Comparison of ENCODE assay signal across 9 cellular contexts in the genomic region with DNA sequence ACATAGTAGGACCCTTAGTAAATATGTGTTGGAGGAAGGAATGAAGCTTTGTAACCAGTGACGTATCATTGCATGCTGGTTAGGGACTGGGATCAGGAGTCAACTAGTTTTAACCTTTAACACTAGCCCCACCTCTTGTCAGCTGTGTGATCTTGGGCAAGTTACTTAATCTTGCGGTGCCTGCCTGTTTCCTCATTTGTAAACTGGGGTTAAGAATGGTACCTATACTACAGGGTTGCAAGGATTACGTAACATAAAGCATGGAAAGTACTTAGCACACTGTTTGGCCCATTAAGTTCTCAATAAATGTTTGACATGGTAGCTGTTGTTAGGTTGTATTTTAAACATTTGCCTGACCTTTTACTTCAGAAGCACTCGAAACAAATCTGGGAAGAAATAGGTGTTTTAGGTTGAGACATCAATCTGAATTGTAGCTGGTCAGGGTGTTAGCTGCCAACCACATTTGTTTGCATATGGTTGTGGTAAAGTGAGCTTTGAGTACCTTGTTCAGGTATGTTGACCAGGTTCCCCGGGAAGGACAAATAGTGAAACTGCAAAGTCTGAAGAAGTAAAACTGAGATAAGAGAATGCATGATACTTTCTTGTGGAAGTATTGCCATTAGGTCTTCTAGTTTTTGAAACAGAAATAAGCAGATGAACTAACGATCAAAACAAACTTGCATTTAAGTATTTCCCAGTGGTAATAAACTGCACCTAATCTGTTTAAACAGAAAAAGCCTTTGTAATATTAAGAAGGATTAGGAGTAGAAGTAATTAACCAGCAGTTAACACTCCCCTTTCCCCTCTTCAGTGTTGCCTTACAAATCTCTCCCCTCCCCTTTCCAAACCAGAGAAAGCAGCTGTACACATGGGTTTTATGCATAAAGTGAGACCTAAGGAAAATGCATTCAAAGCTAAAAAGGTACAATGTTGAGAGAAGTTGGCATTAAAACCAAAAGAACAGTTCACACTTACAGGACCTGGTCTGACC. TPM values are rescaled to one million over a fixed set of nuclear protein-coding genes. Genes with fewer than 3 reads are reported as not detected.
DNase-seq lines count a peak whose midpoint lies in the region; ATAC-seq and TF ChIP-seq lines count a peak whose summit lies in the region.
"Had no signal": no experiment of that assay in that cellular context is flagged by ENCODE, and none has a peak within 500 bp of the region (broad histone marks: within the 10 kb centered on the region; RNA-seq: fewer than 3 reads in every experiment).

No MANE protein-coding gene starts in this region.

- H3K9me2 ChIP-seq in GM23248 (ENCODE audit: insufficient read depth), result no peaks in the 10 kb centered on the region

- no peak for DNase-seq in activated naive CD8-positive, alpha-beta T cell treated with anti-CD3 and anti-CD28 coated beads, Interleukin-2, amount 50 U/mL, for 24 hours
- DNase-seq in SKM-1 treated with dmso at 0.1 percent for 144 hours (lab: John Stamatoyannopoulos, UW; ENCODE audit: unreplicated experiment) (peak; percentile 86), progenitor cell of endocrine pancreas (ENCODE audit: low spot score, unreplicated experiment) (no peak), ovary (no peak), osteoblast (ENCODE audit: insufficient read length, low spot score, missing footprints) (no peak), GM23248 (no peak)

- H3K9me3 Mint-ChIP-seq in activated naive CD8-positive, alpha-beta T cell (ENCODE audit: low read depth), result no peaks in the 10 kb centered on the region
- H3K9me3 Mint-ChIP-seq in activated naive CD8-positive, alpha-beta T cell treated with anti-CD3 and anti-CD28 coated beads, Interleukin-2, amount 50 U/mL, for 24 hours, result no peaks in the 10 kb centered on the region
- no peaks in the 10 kb centered on the region for H3K9me3 Mint-ChIP-seq in progenitor cell of endocrine pancreas (ENCODE audit: low read depth)
- H3K9me3 Mint-ChIP-seq: stimulated activated naive CD8-positive, alpha-beta T cell treated with anti-CD3 and anti-CD28 coated beads, Interleukin-15, Interleukin-2, amounts not matched to agents 100 ng/mL and 50 ng/mL, for 24 hours had no signal

- 89 to 95% (median 94%) methylated on average over 6 of the region's 6 CpGs for WGBS in ovary, 3 donors
- 87 to 88% methylated on average over 6 of the region's 6 CpGs for WGBS in GM23248 (ENCODE audit: low coverage in 1 of 2, low lambda C conversion rate in 2 of 2, missing lambda C conversion rate in 2 of 2), 2 experiments

- TF ChIP-seq EP300 in ovary (IDR thresholded peaks at IDR 0.05), result no peak

- intact Hi-C loops in ovary (cut with DNase I), result no loop called here

- no peak for ATAC-seq in activated naive CD8-positive, alpha-beta T cell treated with anti-CD3 and anti-CD28 coated beads, Interleukin-2, amount 50 U/mL, for 24 hours
- peak; percentile 57 for ATAC-seq in HG03066 (IDR thresholded peaks at IDR 0.05; ENCODE audit: low read depth, unreplicated experiment)

- H2AFZ ChIP-seq in osteoblast (ENCODE audit: low read length) (no peak overlapping the region), GM23248 (no peak overlapping the region)

- TF ChIP-seq CTCF in progenitor cell of endocrine pancreas (IDR thresholded peaks at IDR 0.05; ENCODE audit: unreplicated experiment) (no peak), ovary (IDR thresholded peaks at IDR 0.05) (no peak), osteoblast (IDR thresholded peaks at IDR 0.05; ENCODE audit: extremely low read depth, low read depth, low read length) (no peak)

- H3K27me3 ChIP-seq in ovary (no peaks in the 10 kb centered on the region), osteoblast (ENCODE audit: insufficient read depth, low read length) (no peaks in the 10 kb centered on the region), GM23248 (replicated peaks; ENCODE audit: insufficient read depth) (no peaks in the 10 kb centered on the region)

- H4K20me1 ChIP-seq in osteoblast (ENCODE audit: insufficient read depth, low read length) (peaks cover 51% of the 10 kb centered on the region), GM23248 (ENCODE audit: insufficient read depth) (peaks cover 11% of the 10 kb centered on the region)

- peak overlapping the region; percentile 52 for H3K27ac Mint-ChIP-seq in activated naive CD8-positive, alpha-beta T cell
- no peak overlapping the region for H3K27ac Mint-ChIP-seq in activated naive CD8-positive, alpha-beta T cell treated with anti-CD3 and anti-CD28 coated beads, Interleukin-2, amount 50 U/mL, for 24 hours
- H3K27ac Mint-ChIP-seq in progenitor cell of endocrine pancreas, result peak overlapping the region; percentile 42
- H3K27ac Mint-ChIP-seq: stimulated activated naive CD8-positive, alpha-beta T cell treated with anti-CD3 and anti-CD28 coated beads, Interleukin-15, Interleukin-2, amounts not matched to agents 100 ng/mL and 50 ng/mL, for 24 hours had no signal

- no peak overlapping the region for H3K4me3 ChIP-seq in ovary
- H3K4me3 ChIP-seq in osteoblast (ENCODE audit: insufficient read depth, low read length), result no peak overlapping the region
- H3K4me3 ChIP-seq in GM23248, result no peak overlapping the region

- no peak overlapping the region for H3K4me3 Mint-ChIP-seq in activated naive CD8-positive, alpha-beta T cell
- no peak overlapping the region for H3K4me3 Mint-ChIP-seq in activated naive CD8-positive, alpha-beta T cell treated with anti-CD3 and anti-CD28 coated beads, Interleukin-2, amount 50 U/mL, for 24 hours
- H3K4me3 Mint-ChIP-seq in progenitor cell of endocrine pancreas (ENCODE audit: low read depth), result no peak overlapping the region
- H3K4me3 Mint-ChIP-seq: stimulated activated naive CD8-positive, alpha-beta T cell treated with anti-CD3 and anti-CD28 coated beads, Interleukin-15, Interleukin-2, amounts not matched to agents 100 ng/mL and 50 ng/mL, for 24 hours had no signal

- H3K4me1 ChIP-seq in ovary (ENCODE audit: insufficient read depth) (peaks cover 3% of the 10 kb centered on the region), osteoblast (ENCODE audit: insufficient read depth, low read length) (peaks cover 17% of the 10 kb centered on the region), GM23248 (ENCODE audit: insufficient read depth) (peaks cover 32% of the 10 kb centered on the region)

- H3K4me1 Mint-ChIP-seq in activated naive CD8-positive, alpha-beta T cell (ENCODE audit: low read depth), result peaks cover 63% of the 10 kb centered on the region
- H3K4me1 Mint-ChIP-seq in activated naive CD8-positive, alpha-beta T cell treated with anti-CD3 and anti-CD28 coated beads, Interleukin-2, amount 50 U/mL, for 24 hours, result peaks cover 66% of the 10 kb centered on the region
- H3K4me1 Mint-ChIP-seq in progenitor cell of endocrine pancreas (ENCODE audit: low read depth), result peaks cover 49% of the 10 kb centered on the region

- H3F3A ChIP-seq in GM23248 (ENCODE audit: insufficient read depth), result peaks cover 43% of the 10 kb centered on the region

- H3K79me2 ChIP-seq in osteoblast (ENCODE audit: insufficient read depth, low read length), result peaks cover 94% of the 10 kb centered on the region
- peaks cover 93% of the 10 kb centered on the region for H3K79me2 ChIP-seq in GM23248 (ENCODE audit: insufficient read depth)

- no peaks in the 10 kb centered on the region for H3K9me3 ChIP-seq in ovary
- no peaks in the 10 kb centered on the region for H3K9me3 ChIP-seq in osteoblast (ENCODE audit: low read depth, low read length)
- H3K9me3 ChIP-seq in GM23248 (ENCODE audit: low read depth), result no peaks in the 10 kb centered on the region

- no peaks in the 10 kb centered on the region for H3K36me3 ChIP-seq in ovary
- no peaks in the 10 kb centered on the region for H3K36me3 ChIP-seq in osteoblast (ENCODE audit: insufficient read depth, low read length)
- H3K36me3 ChIP-seq in GM23248 (ENCODE audit: low read depth), result peaks cover 14% of the 10 kb centered on the region; the same call in 1 of the 2 replicates

- no peak overlapping the region for H3K27ac ChIP-seq in ovary
- no peak overlapping the region for H3K27ac ChIP-seq in osteoblast (ENCODE audit: low read depth, low read length)
- H3K27ac ChIP-seq in GM23248, result no peak overlapping the region

- no peak overlapping the region for H3K9ac ChIP-seq in GM23248

- TF ChIP-seq POLR2A in ovary (IDR thresholded peaks at IDR 0.05), result no peak

- peaks cover 8% of the 10 kb centered on the region for H3K36me3 Mint-ChIP-seq in activated naive CD8-positive, alpha-beta T cell
- peaks cover 25% of the 10 kb centered on the region for H3K36me3 Mint-ChIP-seq in activated naive CD8-positive, alpha-beta T cell treated with anti-CD3 and anti-CD28 coated beads, Interleukin-2, amount 50 U/mL, for 24 hours (ENCODE audit: low read depth)
- H3K36me3 Mint-ChIP-seq in progenitor cell of endocrine pancreas (ENCODE audit: insufficient read depth), result no peaks in the 10 kb centered on the region

- H3K4me2 ChIP-seq in osteoblast (ENCODE audit: insufficient read depth, low read length), result no peak overlapping the region
- H3K4me2 ChIP-seq in GM23248 (ENCODE audit: unreplicated experiment), result no peak overlapping the region

- in situ Hi-C loops in GM23248 (cut with MboI), result no loop called here

- no peaks in the 10 kb centered on the region for H3K27me3 Mint-ChIP-seq in activated naive CD8-positive, alpha-beta T cell
- H3K27me3 Mint-ChIP-seq in activated naive CD8-positive, alpha-beta T cell treated with anti-CD3 and anti-CD28 coated beads, Interleukin-2, amount 50 U/mL, for 24 hours, result no peaks in the 10 kb centered on the region
- H3K27me3 Mint-ChIP-seq in progenitor cell of endocrine pancreas, result no peaks in the 10 kb centered on the region
- H3K27me3 Mint-ChIP-seq: stimulated activated naive CD8-positive, alpha-beta T cell treated with anti-CD3 and anti-CD28 coated beads, Interleukin-15, Interleukin-2, amounts not matched to agents 100 ng/mL and 50 ng/mL, for 24 hours had no signal

RNA-seq across cellular contexts. Expression of a gene that starts 25.8 kb away (rescaled TPM):
- total RNA-seq in progenitor cell of endocrine pancreas (not detected in 2 replicates), ovary (not detected), osteoblast (not detected in 2 replicates)
- polyA plus RNA-seq in ovary (not detected), GM23248 (2016; fragmentation: Nextera tagmentation; extraction: Ambion mirVana) (not detected in 2 replicates)
- not detected in 2 replicates for total RNA-seq in GM23248 (2014; rRNA removed; shearing (Covaris generic))
